ENCODE assay signal across 13 cellular contexts in the genomic region with DNA sequence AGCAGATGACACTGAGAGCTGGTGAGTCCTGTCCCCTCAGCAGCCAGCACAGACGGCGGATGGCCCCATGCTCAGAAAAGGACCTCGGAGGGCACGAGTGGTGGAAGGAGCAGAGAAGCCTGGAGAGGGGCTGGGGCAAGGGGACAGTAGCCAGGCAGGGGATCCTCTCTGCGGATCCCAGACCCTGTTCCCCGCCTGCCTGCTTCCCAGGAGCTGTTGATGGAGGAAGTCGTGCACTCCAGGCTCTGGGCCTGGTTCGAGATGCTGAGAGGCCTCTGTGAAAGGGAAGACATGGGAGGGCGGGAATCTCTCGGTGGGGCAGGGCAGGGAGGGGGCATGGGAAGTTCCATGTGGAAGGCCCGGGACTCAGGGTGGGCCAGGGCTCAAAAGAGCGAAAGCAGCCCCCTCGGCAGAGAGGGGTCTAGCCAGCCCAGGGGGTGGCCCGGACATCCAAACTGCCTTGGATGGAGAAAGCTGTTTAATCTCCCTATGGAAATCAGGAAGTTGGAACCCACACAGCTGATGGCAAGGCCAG.
"Had no signal": no experiment of that assay in that cellular context is flagged by ENCODE, and none has a peak within 500 bp of the region (broad histone marks: within the 10 kb centered on the region; RNA-seq: fewer than 3 reads in every experiment).

No MANE protein-coding gene starts in this region.

- H3K4me3 ChIP-seq: esophagus muscularis mucosa, thoracic aorta had no signal

- H3K36me3 ChIP-seq: esophagus muscularis mucosa, thoracic aorta had no signal

- H3K27ac Mint-ChIP-seq: activated naive CD8-positive, alpha-beta T cell treated with anti-CD3 and anti-CD28 coated beads, Interleukin-2, amount 10 ng/mL, durations not matched to agents 7 days and 5 days; activated T-helper 1 cell treated with anti-CD3 and anti-CD28 coated beads, Interleukin-12 subunit alpha, Interleukin-12 subunit beta, Interleukin-2, Interleukin-4 antibody, amounts not matched to agents 30 ng/mL and 10 ng/mL and 1 ng/mL, durations not matched to agents 14 hours and 24 hours and 36 hours; T-cell had no signal

- H3K9me3 ChIP-seq: esophagus muscularis mucosa, SK-N-SH, thoracic aorta had no signal

- H3K9ac ChIP-seq: parathyroid adenoma, SK-N-SH had no signal

- H3K27me3 ChIP-seq: esophagus muscularis mucosa had no signal

- H3K4me1 Mint-ChIP-seq: activated naive CD8-positive, alpha-beta T cell treated with anti-CD3 and anti-CD28 coated beads, Interleukin-2, amount 10 ng/mL, durations not matched to agents 7 days and 5 days had no signal

- H3K4me3 Mint-ChIP-seq: activated naive CD8-positive, alpha-beta T cell treated with anti-CD3 and anti-CD28 coated beads, Interleukin-2, amount 10 ng/mL, durations not matched to agents 7 days and 5 days; activated T-helper 1 cell treated with anti-CD3 and anti-CD28 coated beads, Interleukin-12 subunit alpha, Interleukin-12 subunit beta, Interleukin-2, Interleukin-4 antibody, amounts not matched to agents 30 ng/mL and 10 ng/mL and 1 ng/mL, durations not matched to agents 14 hours and 24 hours and 36 hours; T-cell had no signal

- ATAC-seq: activated CD4-positive, CD25-positive, alpha-beta regulatory T cell treated with anti-CD3 and anti-CD28 coated beads, Interleukin-2, amount 50 U/mL, for 24 hours; T-cell had no signal

- DNase-seq: activated naive CD4-positive, alpha-beta T cell; activated naive CD8-positive, alpha-beta T cell treated with anti-CD3 and anti-CD28 coated beads, Interleukin-2, amount 10 ng/mL, durations not matched to agents 7 days and 5 days; midbrain; SK-N-SH; stimulated activated CD4-positive, alpha-beta T cell treated with anti-CD3 and anti-CD28 coated beads, Interleukin-2, amount 100 ng/mL, for 48 hours; stimulated activated naive CD4-positive, alpha-beta T cell treated with Interleukin-2 at 50 U/mL for 16 hours; T-cell; T-helper 9 cell had no signal

- H3K9me3 Mint-ChIP-seq: activated naive CD8-positive, alpha-beta T cell treated with anti-CD3 and anti-CD28 coated beads, Interleukin-2, amount 10 ng/mL, durations not matched to agents 7 days and 5 days; activated T-helper 1 cell treated with anti-CD3 and anti-CD28 coated beads, Interleukin-12 subunit alpha, Interleukin-12 subunit beta, Interleukin-2, Interleukin-4 antibody, amounts not matched to agents 30 ng/mL and 10 ng/mL and 1 ng/mL, durations not matched to agents 14 hours and 24 hours and 36 hours; T-cell had no signal

- H3K27ac ChIP-seq: esophagus muscularis mucosa, parathyroid adenoma, thoracic aorta had no signal

- H3K36me3 Mint-ChIP-seq: activated naive CD8-positive, alpha-beta T cell treated with anti-CD3 and anti-CD28 coated beads, Interleukin-2, amount 10 ng/mL, durations not matched to agents 7 days and 5 days; T-cell had no signal
